ENCODE assay signal across 1 cellular context in the genomic region with DNA sequence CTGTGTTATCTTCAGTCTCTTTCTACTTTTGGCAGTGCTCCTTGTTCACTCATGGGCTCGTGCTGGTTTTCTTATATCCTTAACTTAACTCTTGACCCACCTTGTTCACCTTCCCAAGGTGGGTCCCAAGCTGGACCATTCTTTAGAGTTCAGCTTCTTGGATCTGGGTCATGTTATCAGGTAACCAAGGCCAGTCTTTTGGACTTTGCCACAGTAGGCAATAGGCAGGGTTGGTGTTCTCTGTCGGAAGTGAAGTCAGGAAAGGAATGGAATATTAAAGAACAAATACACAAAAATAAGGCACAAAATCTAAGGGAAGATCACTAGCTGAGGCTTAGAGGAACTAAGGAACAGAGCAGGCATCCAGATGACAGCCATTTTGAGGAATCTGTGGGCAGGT.
TF ChIP-seq lines count a peak whose summit lies in the region.

No MANE protein-coding gene starts in this region.

TF ChIP-seq in IMR-90, 13 proteins besides CTCF, POLR2A, EP300 and RAD21:
- no peak for TF ChIP-seq RFX5 (IDR thresholded peaks at IDR 0.05; ENCODE audit: low read depth, low read length)
- TF ChIP-seq BHLHE40 (IDR thresholded peaks at IDR 0.05; ENCODE audit: low read depth, low read length) = no peak
- TF ChIP-seq SMC3 (IDR thresholded peaks at IDR 0.05; ENCODE audit: low read depth, low read length) = no peak
- TF ChIP-seq FOS (IDR thresholded peaks at IDR 0.05; ENCODE audit: low read depth, low read length) = no peak
- TF ChIP-seq CHD1 (IDR thresholded peaks at IDR 0.05; ENCODE audit: low read depth, low read length) = no peak
- TF ChIP-seq MXI1 (IDR thresholded peaks at IDR 0.05; ENCODE audit: borderline replicate concordance, low read depth, low read length) = no peak
- TF ChIP-seq USF2 (IDR thresholded peaks at IDR 0.05; ENCODE audit: low read depth, low read length) = no peak
- TF ChIP-seq NFE2L2 (IDR thresholded peaks at IDR 0.05; ENCODE audit: low read depth, low read length) = no peak
- TF ChIP-seq ELK1 (IDR thresholded peaks at IDR 0.05; ENCODE audit: borderline replicate concordance, low read depth, low read length) = no peak
- TF ChIP-seq MAZ (IDR thresholded peaks at IDR 0.05; ENCODE audit: borderline replicate concordance, low read depth, low read length) = no peak
- no peak for TF ChIP-seq CEBPB (IDR thresholded peaks at IDR 0.05; ENCODE audit: low read depth, low read length)
- TF ChIP-seq RCOR1 (IDR thresholded peaks at IDR 0.05; ENCODE audit: insufficient replicate concordance, low read length) = no peak
- no peak for TF ChIP-seq MAFK (IDR thresholded peaks at IDR 0.05; ENCODE audit: low read depth, low read length)
TF ChIP-seq in IMR-90: peak in this region for 0.
